10 cellular contexts compared by ENCODE assay signal in genomic region chr7:351256-351655, GRCh38.
DNase-seq lines count a peak whose midpoint lies in the region; ATAC-seq and TF ChIP-seq lines count a peak whose summit lies in the region.
"Had no signal": no experiment of that assay in that cellular context is flagged by ENCODE, and none has a peak within 500 bp of the region (broad histone marks: within the 10 kb centered on the region; RNA-seq: fewer than 3 reads in every experiment).

No MANE protein-coding gene starts in this region.

- H3K36me3 ChIP-seq in sigmoid colon, result no peaks in the 10 kb centered on the region
- H3K36me3 ChIP-seq: breast epithelium had no signal

- peak; percentile 41 for DNase-seq in activated CD4-positive, CD25-positive, alpha-beta regulatory T cell treated with anti-CD3 and anti-CD28 coated beads, Interleukin-2, amount 50 U/mL, for 16 hours (ENCODE audit: low read depth, low spot score)
- DNase-seq in activated T-cell treated with anti-CD3 and anti-CD28 coated beads, Interleukin-2, amount 50 U/mL, for 72 hours, result peak; percentile 58 to 70
- peak; percentile 70 to 98 for DNase-seq in lung microvascular endothelial cell (ENCODE audit: low read depth in 2 of 2)
- peak; percentile 41 to 49 for DNase-seq in stimulated activated CD8-positive, alpha-beta memory T cell treated with anti-CD3 and anti-CD28 coated beads, Interleukin-7, amount 100 ng/mL, for 4 hours (ENCODE audit: low read depth in 2 of 2)
- DNase-seq in foreskin melanocyte, result no peak
- DNase-seq in DMS79 treated with DMSO at 0.1 percent for 48 hours (lab: John Stamatoyannopoulos, UW), result no peak
- no peak for DNase-seq in sigmoid colon
- no peak for DNase-seq in HPDE6-E6E7 (ENCODE audit: extremely low spot score)
- DNase-seq: NCI-H774 had no signal

- H3K36me3 Mint-ChIP-seq in activated T-cell treated with anti-CD3 and anti-CD28 coated beads, Interleukin-2, amount 50 U/mL, for 72 hours (ENCODE audit: insufficient read depth in 2 of 2), result no peaks in the 10 kb centered on the region

- no peak for TF ChIP-seq CTCF in sigmoid colon (IDR thresholded peaks at IDR 0.05)

- 52 to 85% methylated on average over 20 of the region's 20 CpGs for WGBS in sigmoid colon, 2 donors

- no peaks in the 10 kb centered on the region for H3K4me1 ChIP-seq in sigmoid colon
- H3K4me1 ChIP-seq: breast epithelium had no signal

- H3K4me3 ChIP-seq in sigmoid colon, result no peak overlapping the region

- no peak overlapping the region for H3K4me3 Mint-ChIP-seq in activated T-cell treated with anti-CD3 and anti-CD28 coated beads, Interleukin-2, amount 50 U/mL, for 72 hours

- H3K9me3 Mint-ChIP-seq in activated T-cell treated with anti-CD3 and anti-CD28 coated beads, Interleukin-2, amount 50 U/mL, for 72 hours, result no peaks in the 10 kb centered on the region

- H3K27me3 Mint-ChIP-seq in activated T-cell treated with anti-CD3 and anti-CD28 coated beads, Interleukin-2, amount 50 U/mL, for 72 hours (ENCODE audit: low read depth), result no peaks in the 10 kb centered on the region

- ATAC-seq in activated T-cell treated with anti-CD3 and anti-CD28 coated beads, Interleukin-2, amount 50 U/mL, for 72 hours (replicated peaks in 1 of 2), result peak; percentile 76 to 78

- H3K27me3 ChIP-seq in sigmoid colon, result no peaks in the 10 kb centered on the region
- H3K27me3 ChIP-seq: breast epithelium had no signal

- no peak for TF ChIP-seq POLR2A in sigmoid colon (IDR thresholded peaks at IDR 0.05)

- no peak overlapping the region for H3K27ac Mint-ChIP-seq in activated T-cell treated with anti-CD3 and anti-CD28 coated beads, Interleukin-2, amount 50 U/mL, for 72 hours

- intact Hi-C loops in sigmoid colon (cut with DNase I), result no loop called here

- H3K4me1 Mint-ChIP-seq in activated T-cell treated with anti-CD3 and anti-CD28 coated beads, Interleukin-2, amount 50 U/mL, for 72 hours (ENCODE audit: low read depth), result peaks cover 12% of the 10 kb centered on the region

- TF ChIP-seq EP300 in sigmoid colon (IDR thresholded peaks at IDR 0.05), result no peak

- no peak overlapping the region for H3K27ac ChIP-seq in sigmoid colon
- H3K27ac ChIP-seq: breast epithelium had no signal

- no peaks in the 10 kb centered on the region for H3K9me3 ChIP-seq in sigmoid colon
- H3K9me3 ChIP-seq: breast epithelium had no signal

Comparison
In these comparisons a context has a peak if more than half of its experiments do, and no peak if none do; other contexts are left out.
1. DNase-seq: peak in activated CD4-positive, CD25-positive, alpha-beta regulatory T cell treated with anti-CD3 and anti-CD28 coated beads, Interleukin-2, amount 50 U/mL, for 16 hours (single experiment), activated T-cell treated with anti-CD3 and anti-CD28 coated beads, Interleukin-2, amount 50 U/mL, for 72 hours (2 of 2), lung microvascular endothelial cell (2 of 2) and stimulated activated CD8-positive, alpha-beta memory T cell treated with anti-CD3 and anti-CD28 coated beads, Interleukin-7, amount 100 ng/mL, for 4 hours (2 of 2); none in foreskin melanocyte (single experiment), DMS79 treated with DMSO at 0.1 percent for 48 hours (single experiment), sigmoid colon (single experiment) and HPDE6-E6E7 (single experiment).